Comparison of ENCODE assay signal across 1 cellular context in the genomic region with DNA sequence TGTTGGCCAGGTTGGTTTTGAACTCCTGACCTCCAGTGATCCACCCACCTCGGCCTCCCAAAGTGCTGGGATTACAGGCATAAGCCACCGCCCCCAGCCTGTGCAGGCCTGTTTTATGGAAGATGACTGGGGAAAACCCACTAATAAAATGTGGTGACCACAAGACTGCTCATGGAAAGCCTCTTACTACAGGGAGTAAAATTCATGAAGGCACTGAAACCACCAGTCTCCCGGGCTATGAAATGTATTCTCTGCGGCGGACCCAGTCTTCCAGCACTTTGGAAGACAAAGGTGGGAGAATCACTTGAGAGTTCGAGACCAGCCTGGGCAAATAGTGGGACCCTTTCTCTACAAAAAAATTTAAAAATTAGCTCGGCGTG.
TF ChIP-seq lines count a peak whose summit lies in the region.

No MANE protein-coding gene starts in this region.

TF ChIP-seq in K562, 482 proteins besides CTCF, POLR2A, EP300 and RAD21:
- TF ChIP-seq ZEB2 (IDR thresholded peaks at IDR 0.05) (peak; percentile 2; the same call in 1 of the 2 replicates), CBX1 (IDR thresholded peaks at IDR 0.05; ENCODE audit: low read depth) (0 out of 2 replicates have a peak, but pooled peaks have one; percentile 8)
